Comparison of ENCODE assay signal across 34 cellular contexts in genomic region chr1:109785446-109786106, GRCh38. TPM values are rescaled to one million over a fixed set of nuclear protein-coding genes. Genes with fewer than 3 reads are reported as not detected.
DNase-seq lines count a peak whose midpoint lies in the region; ATAC-seq and TF ChIP-seq lines count a peak whose summit lies in the region.
"Had no signal": no experiment of that assay in that cellular context is flagged by ENCODE, and none has a peak within 500 bp of the region (broad histone marks: within the 10 kb centered on the region; RNA-seq: fewer than 3 reads in every experiment).

No MANE protein-coding gene starts in this region.

- H3K4me1 ChIP-seq in endodermal cell (ENCODE audit: control insufficient read depth, insufficient read depth, low read length) (peaks cover 15% of the 10 kb centered on the region), upper lobe of right lung (peaks cover 33% of the 10 kb centered on the region)

- H3K9ac ChIP-seq in endodermal cell (ENCODE audit: extremely low read depth, low read length, poor library complexity, severe bottlenecking): no peak overlapping the region
- H3K9ac ChIP-seq: BLaER1 treated with 17β-estradiol and CSF1 and Interleukin-3, amounts not matched to agents 10 nM and 100 nM had no signal

- H3K4me3 Mint-ChIP-seq in endodermal cell: no peak overlapping the region
- no peak overlapping the region for H3K4me3 Mint-ChIP-seq in activated CD4-positive, alpha-beta memory T cell treated with anti-CD3 and anti-CD28 coated beads for 36 hours
- H3K4me3 Mint-ChIP-seq: activated T-cell treated with anti-CD3 and anti-CD28 coated beads, Interleukin-2, amount 50 U/mL, for 24 hours; H9 had no signal

- peaks cover 17% of the 10 kb centered on the region for H3K27me3 Mint-ChIP-seq in endodermal cell (ENCODE audit: insufficient read depth)
- H3K27me3 Mint-ChIP-seq in activated CD4-positive, alpha-beta memory T cell treated with anti-CD3 and anti-CD28 coated beads for 36 hours: no peaks in the 10 kb centered on the region
- H3K27me3 Mint-ChIP-seq: activated T-cell treated with anti-CD3 and anti-CD28 coated beads, Interleukin-2, amount 50 U/mL, for 24 hours had no signal

- peaks cover 18% of the 10 kb centered on the region for H3K4me1 Mint-ChIP-seq in endodermal cell
- H3K4me1 Mint-ChIP-seq in activated CD4-positive, alpha-beta memory T cell treated with anti-CD3 and anti-CD28 coated beads for 36 hours (ENCODE audit: low read depth): peaks cover 24% of the 10 kb centered on the region

- 50 to 82% methylated on average over 2 to 4 of the region's 4 CpGs for WGBS in endodermal cell (ENCODE audit: insufficient coverage in 1 of 2, insufficient read length in 1 of 2), 2 experiments

- peaks cover 1% of the 10 kb centered on the region for H3K9me3 Mint-ChIP-seq in endodermal cell
- peaks cover 7% of the 10 kb centered on the region for H3K9me3 Mint-ChIP-seq in activated CD4-positive, alpha-beta memory T cell treated with anti-CD3 and anti-CD28 coated beads for 36 hours
- H3K9me3 Mint-ChIP-seq: activated T-cell treated with anti-CD3 and anti-CD28 coated beads, Interleukin-2, amount 50 U/mL, for 24 hours had no signal

- intact Hi-C loops in left cardiac atrium (cut with DNase I) (no loop called here), left ventricle myocardium superior (cut with micrococcal nuclease) (no loop called here), posterior vena cava (cut with DNase I) (loop anchor here in 1 of 2 donors (5.0 kb wide), 1 partner anchor 548 kb away; no protein-coding TSS in a partner anchor), upper lobe of right lung (cut with DNase I) (no loop called here)
- intact Hi-C loops in activated CD4-positive, alpha-beta memory T cell treated with anti-CD3 and anti-CD28 coated beads for 36 hours (cut with micrococcal nuclease): no loop called here

- peaks cover 7% of the 10 kb centered on the region for H3K9me3 ChIP-seq in endodermal cell (ENCODE audit: control insufficient read depth, low read length)
- no peaks in the 10 kb centered on the region for H3K9me3 ChIP-seq in upper lobe of right lung
- H3K9me3 ChIP-seq: psoas muscle, upper lobe of left lung had no signal

- H3K4me3 ChIP-seq in endodermal cell (ENCODE audit: low read length): no peak overlapping the region
- no peak overlapping the region for H3K4me3 ChIP-seq in upper lobe of right lung
- H3K4me3 ChIP-seq: BLaER1 treated with 17β-estradiol and CSF1 and Interleukin-3, amounts not matched to agents 10 nM and 100 nM; psoas muscle; skin epidermis; upper lobe of left lung had no signal

- ATAC-seq in left cardiac atrium: no peak
- ATAC-seq in left ventricle myocardium superior: no peak
- ATAC-seq in upper lobe of right lung: no peak
- no peak for ATAC-seq in HG03045 (IDR thresholded peaks at IDR 0.05; ENCODE audit: unreplicated experiment)
- ATAC-seq in GM19467 (IDR thresholded peaks at IDR 0.05; ENCODE audit: unreplicated experiment): no peak
- ATAC-seq: psoas muscle, SK-N-SH treated with all-trans-retinoic acid at 6 μM for 48 hours had no signal

- no peaks in the 10 kb centered on the region for H3K36me3 ChIP-seq in endodermal cell (ENCODE audit: control insufficient read depth, insufficient read depth, low read length)
- H3K36me3 ChIP-seq in upper lobe of right lung: no peaks in the 10 kb centered on the region
- H3K36me3 ChIP-seq: BLaER1 treated with 17β-estradiol and CSF1 and Interleukin-3, amounts not matched to agents 10 nM and 100 nM; brain microvascular endothelial cell; upper lobe of left lung had no signal

- DNase-seq in left cardiac atrium (peak; percentile 3), left ventricle myocardium superior (no peak), endodermal cell (peak; percentile 28), posterior vena cava (ENCODE audit: low spot score) (peak; percentile 67), upper lobe of right lung (peak; percentile 30)
- no peak for DNase-seq in activated CD4-positive, alpha-beta memory T cell treated with anti-CD3 and anti-CD28 coated beads for 36 hours
- DNase-seq: activated naive CD4-positive, alpha-beta T cell treated with Interleukin-2 at 50 U/mL for 16 hours; activated T-cell treated with anti-CD3 and anti-CD28 coated beads, Interleukin-2, amount 50 U/mL, for 24 hours; amniotic stem cell; brain microvascular endothelial cell; COR-L47; DMS53; effector CD8-positive, alpha-beta T cell; glutamatergic neuron; H9; KBM-7; NCI-H1105 treated with DMSO at 0.1 percent for 48 hours; NCI-H2029 treated with DMSO at 0.1 percent for 48 hours; NCI-H345; NCI-H748 treated with DMSO at 0.1 percent for 48 hours; T-helper 2 cell; upper lobe of left lung had no signal

- no peak overlapping the region for H3K27ac Mint-ChIP-seq in endodermal cell
- H3K27ac Mint-ChIP-seq in activated CD4-positive, alpha-beta memory T cell treated with anti-CD3 and anti-CD28 coated beads for 36 hours: no peak overlapping the region
- H3K27ac Mint-ChIP-seq: activated T-cell treated with anti-CD3 and anti-CD28 coated beads, Interleukin-2, amount 50 U/mL, for 24 hours had no signal

- CTCF ChIA-PET in activated CD4-positive, alpha-beta memory T cell treated with anti-CD3 and anti-CD28 coated beads for 36 hours (lab: Charles Lee): interaction anchor here (1.5 to 17.8 kb wide), 4 partner anchors 9 to 196 kb away, joined by 5 to 723 read pairs (median 6); partner anchors contain the start of gene AHCYL1

- POLR2A ChIA-PET in activated CD4-positive, alpha-beta memory T cell treated with anti-CD3 and anti-CD28 coated beads for 36 hours (lab: Charles Lee): no interaction called here

- H3K27me3 ChIP-seq in endodermal cell (ENCODE audit: control insufficient read depth, insufficient read depth, low read length, poor library complexity, severe bottlenecking) (no peaks in the 10 kb centered on the region), upper lobe of right lung (no peaks in the 10 kb centered on the region)
- H3K27me3 ChIP-seq: BLaER1 treated with 17β-estradiol and CSF1 and Interleukin-3, amounts not matched to agents 10 nM and 100 nM; brain microvascular endothelial cell; upper lobe of left lung had no signal

- TF ChIP-seq CTCF in endodermal cell (conservative IDR thresholded peaks at IDR 0.05) (no peak), upper lobe of right lung (IDR thresholded peaks at IDR 0.05) (no peak)

- H3K36me3 Mint-ChIP-seq in endodermal cell (ENCODE audit: low read depth): no peaks in the 10 kb centered on the region
- H3K36me3 Mint-ChIP-seq in activated CD4-positive, alpha-beta memory T cell treated with anti-CD3 and anti-CD28 coated beads for 36 hours: no peaks in the 10 kb centered on the region

- H3K27ac ChIP-seq in endodermal cell (ENCODE audit: low read depth, low read length): no peak overlapping the region
- no peak overlapping the region for H3K27ac ChIP-seq in upper lobe of right lung
- H3K27ac ChIP-seq: brain microvascular endothelial cell, psoas muscle, skin epidermis had no signal

RNA-seq across cellular contexts. Expression of gene EPS8L3, which starts 21.9 kb away (rescaled TPM):
- not detected for total RNA-seq in left cardiac atrium
- total RNA-seq in left ventricle myocardium superior: not detected
- not detected for total RNA-seq in endodermal cell
- not detected for polyA plus RNA-seq in endodermal cell (2013, experiment 1 of 2)
- not detected for polyA plus RNA-seq in endodermal cell (2013, experiment 2 of 2)
- not detected for total RNA-seq in posterior vena cava
- not detected for total RNA-seq in upper lobe of right lung
- total RNA-seq in activated CD4-positive, alpha-beta memory T cell treated with anti-CD3 and anti-CD28 coated beads for 36 hours: not detected
- total RNA-seq: epithelial cell of proximal tubule, G401, H9, MCF 10A, myocyte had no signal
- polyA plus RNA-seq: keratinocyte had no signal

RNA-seq across cellular contexts. Expression of gene GSTM3, which starts 44.7 kb away (rescaled TPM):
- total RNA-seq in left cardiac atrium: 10 to 100 TPM; 46.8 to 68.7 TPM
- 113 TPM for total RNA-seq in left ventricle myocardium superior
- 10 to 100 TPM in 1 of 2 donors, 1 to 10 TPM in 1; 5.5 to 10.3 TPM for total RNA-seq in endodermal cell
- 43.1 TPM for polyA plus RNA-seq in endodermal cell (2013, experiment 1 of 2)
- 43.6 TPM for polyA plus RNA-seq in endodermal cell (2013, experiment 2 of 2)
- total RNA-seq in posterior vena cava: 10 to 100 TPM; 35.1 to 52.2 TPM
- total RNA-seq in upper lobe of right lung: 29.7 TPM
- 1 to 10 TPM; 1.6 to 2.1 TPM for total RNA-seq in activated CD4-positive, alpha-beta memory T cell treated with anti-CD3 and anti-CD28 coated beads for 36 hours
- total RNA-seq: HT-29, MCF 10A had no signal

Comparison
In these comparisons a context has a peak if more than half of its experiments do, and no peak if none do; other contexts are left out.
1. DNase-seq: peak in left cardiac atrium (single experiment), endodermal cell (single experiment), posterior vena cava (single experiment) and upper lobe of right lung (single experiment); none in left ventricle myocardium superior (single experiment) and activated CD4-positive, alpha-beta memory T cell treated with anti-CD3 and anti-CD28 coated beads for 36 hours (single experiment).